19 cellular contexts compared by ENCODE assay signal in the genomic region with DNA sequence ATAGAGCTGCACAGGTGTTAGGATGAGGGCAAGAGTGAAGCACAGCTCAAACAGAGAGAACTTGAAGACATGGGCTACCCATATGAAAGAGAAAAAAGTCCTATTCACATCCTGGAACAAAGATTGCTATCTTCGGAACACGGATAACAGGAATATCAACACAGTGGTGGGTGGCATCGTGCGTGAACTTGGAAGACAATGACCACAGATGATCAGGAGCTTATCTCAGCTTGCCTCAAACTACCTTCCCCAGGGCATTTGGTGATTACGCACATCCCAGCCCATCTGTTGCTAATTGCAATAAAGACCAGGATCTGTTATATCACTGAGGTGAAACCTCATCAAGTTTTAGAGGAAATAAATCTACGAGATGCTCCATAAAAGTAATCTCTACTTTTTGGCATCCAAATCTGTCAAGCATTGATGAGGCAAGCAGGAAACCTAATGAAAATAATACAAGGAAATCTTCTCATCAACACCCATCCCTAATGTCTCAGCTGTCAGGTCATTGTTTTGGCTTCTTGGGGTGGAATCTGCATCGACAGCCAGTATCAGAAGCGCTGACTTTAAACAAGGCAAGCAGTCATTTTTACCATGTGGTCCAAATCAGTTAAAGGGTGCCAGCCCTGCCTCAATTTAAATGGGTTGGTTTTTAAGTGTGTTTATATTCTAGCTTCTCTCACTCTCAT.
"Had no signal": no experiment of that assay in that cellular context is flagged by ENCODE, and none has a peak within 500 bp of the region (broad histone marks: within the 10 kb centered on the region; RNA-seq: fewer than 3 reads in every experiment).

No MANE protein-coding gene starts in this region.

- H3K4me1 Mint-ChIP-seq: IgD-negative memory B cell had no signal

- DNase-seq: Kasumi-1, MM.1S, NCI-H1092 treated with DMSO at 0.1 percent for 48 hours, NCI-H1436, NCI-H187, NCI-H2029, NCI-H2081 treated with DMSO at 0.1 percent for 48 hours, NCI-H2171, NCI-H226, NCI-H446, NCI-H510A, NCI-H524 treated with DMSO at 0.1 percent for 48 hours, RPMI8226, SHP77, SK-N-SH had no signal

- H3K27ac Mint-ChIP-seq: IgD-negative memory B cell had no signal

- H3K4me3 Mint-ChIP-seq: IgD-negative memory B cell had no signal

- H3K9ac ChIP-seq: KMS-11, SK-N-SH had no signal

- H3K27ac ChIP-seq: HL-60, KMS-11 had no signal

- H3K27me3 Mint-ChIP-seq: IgD-negative memory B cell had no signal

- ATAC-seq: K562 had no signal

- H3K4me2 ChIP-seq: KMS-11, SK-N-SH had no signal

- H3K4me3 ChIP-seq: K562 had no signal
